In genomic region chr2:85780316-85781092, GRCh38 we compare ENCODE assay signal across 1 cellular context.
TF ChIP-seq lines count a peak whose summit lies in the region.

No MANE protein-coding gene starts in this region.

TF ChIP-seq in HepG2, 621 proteins besides CTCF, POLR2A, EP300 and RAD21 (continued from another document):
- no peak for TF ChIP-seq NCOA1 (CRISPR knock-in tag; IDR thresholded peaks at IDR 0.05)
- TF ChIP-seq GZF1 (CRISPR knock-in tag; IDR thresholded peaks at IDR 0.05), result no peak
- TF ChIP-seq ZNF234 (CRISPR knock-in tag; conservative IDR thresholded peaks at IDR 0.05), result no peak
- TF ChIP-seq ZNF576 (CRISPR knock-in tag; IDR thresholded peaks at IDR 0.05), result no peak
- TF ChIP-seq TGIF2 (CRISPR knock-in tag; IDR thresholded peaks at IDR 0.05), result no peak
- no peak for TF ChIP-seq ATF7 (IDR thresholded peaks at IDR 0.05)
- TF ChIP-seq ATF7 (CRISPR knock-in tag; IDR thresholded peaks at IDR 0.05), result no peak
- TF ChIP-seq MEF2D (CRISPR knock-in tag; IDR thresholded peaks at IDR 0.05), result no peak
- no peak for TF ChIP-seq HOXA7 (CRISPR knock-in tag; IDR thresholded peaks at IDR 0.05)
- no peak for TF ChIP-seq RARA (CRISPR knock-in tag; IDR thresholded peaks at IDR 0.05)
- TF ChIP-seq ETV6 (CRISPR knock-in tag; conservative IDR thresholded peaks at IDR 0.05), result no peak
- no peak for TF ChIP-seq RBAK (CRISPR knock-in tag; IDR thresholded peaks at IDR 0.05)
- TF ChIP-seq ZNF543 (CRISPR knock-in tag; IDR thresholded peaks at IDR 0.05), result no peak
- TF ChIP-seq PTBP1 (IDR thresholded peaks at IDR 0.05; ENCODE audit: low read depth, low read length, poor library complexity, severe bottlenecking), result no peak
- TF ChIP-seq POGZ (CRISPR knock-in tag; IDR thresholded peaks at IDR 0.05), result no peak
TF ChIP-seq in HepG2: peak in this region for 0.
